Comparison of ENCODE assay signal across 9 cellular contexts in the genomic region with DNA sequence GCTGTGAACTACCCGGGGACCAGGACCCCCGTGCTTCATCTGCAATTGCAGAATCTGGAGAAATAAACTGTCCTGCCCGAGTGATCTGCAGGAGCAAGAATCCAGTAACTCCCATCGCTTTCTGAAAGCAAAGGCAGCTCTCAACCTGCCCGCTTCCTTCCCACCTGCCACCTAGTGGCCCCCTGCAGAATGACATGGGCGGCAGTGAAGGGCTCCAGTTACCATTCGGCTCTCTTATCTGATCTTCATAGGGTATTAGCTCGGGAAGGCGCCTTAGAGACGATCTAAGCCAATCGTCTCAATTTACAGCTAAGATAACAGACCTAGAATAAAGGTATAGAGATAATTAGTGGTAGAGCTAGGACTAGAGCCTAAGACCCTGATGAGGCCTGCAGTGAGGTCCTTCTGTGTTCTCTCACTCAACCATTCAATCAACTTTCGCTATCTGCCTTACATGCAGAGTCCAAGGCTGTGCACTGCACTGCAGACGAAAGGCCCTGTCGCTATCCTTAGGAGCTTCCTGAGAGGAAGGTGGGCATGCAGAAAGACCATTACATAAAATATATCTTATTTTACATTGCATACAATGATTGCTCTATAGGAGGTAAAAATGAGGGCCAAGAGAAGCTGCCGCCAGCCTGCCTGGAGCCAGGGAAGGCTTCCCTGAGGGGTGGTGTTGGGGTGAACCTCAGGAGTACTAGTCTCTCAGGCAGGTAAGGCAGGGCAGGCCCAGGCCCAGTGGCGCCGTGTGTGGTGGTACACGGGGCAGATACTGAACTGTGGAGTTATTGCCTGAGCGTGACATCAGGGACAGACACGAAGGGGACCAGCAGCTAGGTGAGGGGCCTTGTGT. TPM values are rescaled to one million over a fixed set of nuclear protein-coding genes. Genes with fewer than 3 reads are reported as not detected.
A peak's percentile ranks its signal among the peaks of the same experiment; 100 is the strongest.
DNase-seq lines count a peak whose midpoint lies in the region; ATAC-seq and FAIRE-seq lines count a peak whose summit lies in the region.
"Had no signal": no experiment of that assay in that cellular context is flagged by ENCODE, and none has a peak within 500 bp of the region (broad histone marks: within the 10 kb centered on the region; RNA-seq: fewer than 3 reads in every experiment).

No MANE protein-coding gene starts in this region.

- no peak overlapping the region for H3K27ac Mint-ChIP-seq in activated naive CD8-positive, alpha-beta T cell treated with anti-CD3 and anti-CD28 coated beads for 36 hours

- DNase-seq in DMS 273 (lab: John Stamatoyannopoulos, UW; ENCODE audit: unreplicated experiment), result peak; percentile 92
- peak; percentile 75 for DNase-seq in H4 (ENCODE audit: low spot score)
- DNase-seq in NCI-H1105 (lab: John Stamatoyannopoulos, UW), result peak; percentile 82
- peak; percentile 73 for DNase-seq in SKM-1 treated with dmso at 0.1 percent for 144 hours (lab: John Stamatoyannopoulos, UW; ENCODE audit: unreplicated experiment)
- peak; percentile 78 for DNase-seq in activated naive CD8-positive, alpha-beta T cell treated with anti-CD3 and anti-CD28 coated beads for 36 hours
- peak; percentile 87 for DNase-seq in Right ventricle myocardium inferior (ENCODE audit: missing footprints)
- DNase-seq in pulmonary artery endothelial cell (ENCODE audit: low read depth, low spot score), result peak; percentile 27
- peak; percentile 83 for DNase-seq in urothelium cell line (ENCODE audit: low spot score)

- peaks cover 7% of the 10 kb centered on the region for H3K4me1 Mint-ChIP-seq in activated naive CD8-positive, alpha-beta T cell treated with anti-CD3 and anti-CD28 coated beads for 36 hours

- peaks cover 4% of the 10 kb centered on the region for H3K9me3 Mint-ChIP-seq in activated naive CD8-positive, alpha-beta T cell treated with anti-CD3 and anti-CD28 coated beads for 36 hours

- H3K27me3 Mint-ChIP-seq in activated naive CD8-positive, alpha-beta T cell treated with anti-CD3 and anti-CD28 coated beads for 36 hours, result peaks cover 38% of the 10 kb centered on the region

- intact Hi-C loops in Right ventricle myocardium inferior (cut with DNase I), result loop anchor here (1.0 to 10.0 kb wide), 2 partner anchors 125 to 257 kb away; a partner anchor contains a TSS

- H3K36me3 Mint-ChIP-seq in activated naive CD8-positive, alpha-beta T cell treated with anti-CD3 and anti-CD28 coated beads for 36 hours, result no peaks in the 10 kb centered on the region

- H3K4me3 Mint-ChIP-seq in activated naive CD8-positive, alpha-beta T cell treated with anti-CD3 and anti-CD28 coated beads for 36 hours, result no peak overlapping the region

- ATAC-seq in Right ventricle myocardium inferior, result peak; percentile 80

- FAIRE-seq in urothelium cell line (lab: Jason Lieb, UNC), result no peak
- FAIRE-seq: colon had no signal

RNA-seq across cellular contexts. Expression of a gene that starts 7.1 kb away (rescaled TPM):
- 24.2 and 24.5 TPM in 2 replicates for total RNA-seq in H4 (2014; rRNA removed; shearing (Covaris generic))
- total RNA-seq in activated naive CD8-positive, alpha-beta T cell treated with anti-CD3 and anti-CD28 coated beads for 36 hours, result 10 to 100 TPM; 36.4 to 38.1 TPM
- total RNA-seq in Right ventricle myocardium inferior (9.1 TPM), pulmonary artery endothelial cell (57.6 and 89.9 TPM in 2 replicates)

RNA-seq across cellular contexts. Expression of a gene that starts 24.2 kb away (rescaled TPM):
- 5.1 and 6.6 TPM in 2 replicates for total RNA-seq in H4 (2014; rRNA removed; shearing (Covaris generic))
- under 1 TPM; 0.25 to 0.28 TPM for total RNA-seq in activated naive CD8-positive, alpha-beta T cell treated with anti-CD3 and anti-CD28 coated beads for 36 hours
- 0.97 TPM for total RNA-seq in Right ventricle myocardium inferior
- total RNA-seq in pulmonary artery endothelial cell, result 2.4 and 5.7 TPM in 2 replicates

Comparison
In these comparisons a context has a peak if more than half of its experiments do, and no peak if none do; other contexts are left out.
1. Peak in every context shown above with its lines: DNase-seq and ATAC-seq.
2. DNase-seq: peak in every context shown above with its lines; median percentile 92 in DMS 273; 87 in Right ventricle myocardium inferior; 83 in urothelium cell line; 82 in NCI-H1105; 78 in activated naive CD8-positive, alpha-beta T cell treated with anti-CD3 and anti-CD28 coated beads for 36 hours; 75 in H4; 73 in SKM-1 treated with dmso at 0.1 percent for 144 hours; 27 in pulmonary artery endothelial cell.